23 cellular contexts compared by ENCODE assay signal in the genomic region with DNA sequence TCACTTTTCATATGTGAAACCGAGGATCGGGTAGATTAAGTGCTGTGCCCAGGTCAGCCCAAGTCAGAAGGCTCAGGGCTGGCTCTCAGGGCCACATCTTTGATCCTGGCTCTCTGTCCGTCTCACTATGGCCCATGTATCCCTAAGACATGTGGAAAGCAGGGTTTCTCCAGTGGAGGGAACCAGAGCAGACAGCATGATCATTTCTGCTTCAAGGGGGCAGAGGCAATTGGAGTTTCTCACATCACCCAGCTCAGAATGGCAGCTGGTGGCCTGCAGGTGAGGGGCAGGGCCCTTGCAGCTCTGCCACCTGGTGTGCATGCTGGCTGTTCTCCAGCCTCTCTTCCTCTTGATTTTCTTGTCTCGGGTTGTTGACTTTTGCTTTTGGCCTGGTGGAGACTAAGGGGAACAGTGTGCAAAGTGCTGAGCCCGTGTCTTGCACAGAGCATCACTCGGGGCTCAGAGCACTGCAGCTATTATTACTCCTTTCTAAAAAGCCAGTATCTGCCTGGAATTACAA. TPM values are rescaled to one million over a fixed set of nuclear protein-coding genes. Genes with fewer than 3 reads are reported as not detected.
A peak's percentile ranks its signal among the peaks of the same experiment; 100 is the strongest.
DNase-seq lines count a peak whose midpoint lies in the region; ATAC-seq, FAIRE-seq and TF ChIP-seq lines count a peak whose summit lies in the region.
"Had no signal": no experiment of that assay in that cellular context is flagged by ENCODE, and none has a peak within 500 bp of the region (broad histone marks: within the 10 kb centered on the region; RNA-seq: fewer than 3 reads in every experiment).

No MANE protein-coding gene starts in this region.

- no peak for ATAC-seq in activated T-cell treated with anti-CD3 and anti-CD28 coated beads, Interleukin-2, amount 50 U/mL, for 72 hours (replicated peaks in 1 of 2)
- no peak for ATAC-seq in GM18498 (IDR thresholded peaks at IDR 0.05; ENCODE audit: unreplicated experiment)
- ATAC-seq: T-cell had no signal

- no peaks in the 10 kb centered on the region for H3K9me3 ChIP-seq in transverse colon
- H3K9me3 ChIP-seq in CD4-positive, alpha-beta memory T cell (ENCODE audit: control insufficient read depth in 1 of 2, low read length in 2 of 2), result no peaks in the 10 kb centered on the region
- H3K9me3 ChIP-seq: colonic mucosa, testis had no signal

- no peak for FAIRE-seq in RCC 7860 (lab: Jason Lieb, UNC)
- FAIRE-seq: GM18507, kidney had no signal

- H3K27ac ChIP-seq in VCaP, result peak overlapping the region; percentile 30; the same call in 1 of the 2 replicates
- no peak overlapping the region for H3K27ac ChIP-seq in transverse colon
- H3K27ac ChIP-seq in CD4-positive, alpha-beta memory T cell (ENCODE audit: low read depth, low read length), result no peak overlapping the region
- H3K27ac ChIP-seq: colonic mucosa, testis had no signal

- no peak for TF ChIP-seq POLR2A in transverse colon (IDR thresholded peaks at IDR 0.05)

- no peaks in the 10 kb centered on the region for H3K27me3 ChIP-seq in transverse colon
- H3K27me3 ChIP-seq in CD4-positive, alpha-beta memory T cell (ENCODE audit: insufficient read depth, low read length), result no peaks in the 10 kb centered on the region
- H3K27me3 ChIP-seq: colonic mucosa, testis had no signal

- DNase-seq in activated T-cell treated with anti-CD3 and anti-CD28 coated beads, Interleukin-2, amount 50 U/mL, for 24 hours, result peak; percentile 22
- no peak for DNase-seq in activated T-cell treated with anti-CD3 and anti-CD28 coated beads, Interleukin-2, amount 50 U/mL, for 72 hours
- DNase-seq in NCI-H2029 treated with DMSO at 0.1 percent for 48 hours (lab: John Stamatoyannopoulos, UW) (peak; percentile 40), transverse colon (peak; percentile 25), RCC 7860 (ENCODE audit: low spot score) (no peak)
- no peak for DNase-seq in CD4-positive, alpha-beta memory T cell
- DNase-seq: activated naive CD4-positive, alpha-beta T cell treated with anti-CD3 and anti-CD28 coated beads, Interleukin-2, amount 10 ng/mL, durations not matched to agents 7 days and 5 days; AML-193; colonic mucosa; DMS53; GOT3; KG1; kidney; mesenchymal stem cell; NCI-H1436; NK-92 treated with Interleukin-12 subunit alpha and Interleukin-12 subunit beta, amount 100 ng/mL, for 24 hours; stimulated activated CD4-positive, alpha-beta T cell treated with anti-CD3 and anti-CD28 coated beads, Interleukin-12 subunit alpha, Interleukin-12 subunit beta, amount 100 ng/mL, for 4 hours; testis had no signal

- intact Hi-C loops in transverse colon (cut with DNase I; ENCODE audit: low total_unique reads), result no loop called here
- intact Hi-C loops in CD4-positive, alpha-beta memory T cell (cut with micrococcal nuclease), result no loop called here

- H3K4me1 ChIP-seq in transverse colon, result no peaks in the 10 kb centered on the region
- no peaks in the 10 kb centered on the region for H3K4me1 ChIP-seq in CD4-positive, alpha-beta memory T cell (ENCODE audit: insufficient read depth, low read length)
- H3K4me1 ChIP-seq: colonic mucosa, testis had no signal

- TF ChIP-seq CTCF in VCaP (conservative IDR thresholded peaks at IDR 0.05), result no peak; the same call in 1 of the 2 replicates
- peak in 1 of 5 experiments; percentile 13 for TF ChIP-seq CTCF in transverse colon (IDR thresholded peaks at IDR 0.05)

- H3K27ac Mint-ChIP-seq in activated T-cell treated with anti-CD3 and anti-CD28 coated beads, Interleukin-2, amount 50 U/mL, for 24 hours, result no peak overlapping the region
- no peak overlapping the region for H3K27ac Mint-ChIP-seq in activated T-cell treated with anti-CD3 and anti-CD28 coated beads, Interleukin-2, amount 50 U/mL, for 72 hours
- peak overlapping the region in 1 of 7 donors; percentile 63 for H3K27ac Mint-ChIP-seq in CD4-positive, alpha-beta memory T cell
- H3K27ac Mint-ChIP-seq: activated naive CD4-positive, alpha-beta T cell treated with anti-CD3 and anti-CD28 coated beads, Interleukin-2, amount 10 ng/mL, durations not matched to agents 7 days and 5 days; nephron; T-cell had no signal

- in situ Hi-C loops in transverse colon (cut with MboI; ENCODE audit: low pct_ligation_motif_present in 1 of 4, low pct_unique_long_range_greater_than_20kb in 1 of 4, low sequenced_read_pairs in 3 of 4), result loop anchor here in 2 of 4 donors (25.0 kb wide), 3 partner anchors 92 to 142 kb away; no protein-coding TSS in a partner anchor

- no peaks in the 10 kb centered on the region for H3K27me3 Mint-ChIP-seq in activated T-cell treated with anti-CD3 and anti-CD28 coated beads, Interleukin-2, amount 50 U/mL, for 24 hours
- no peaks in the 10 kb centered on the region for H3K27me3 Mint-ChIP-seq in activated T-cell treated with anti-CD3 and anti-CD28 coated beads, Interleukin-2, amount 50 U/mL, for 72 hours (ENCODE audit: low read depth)
- no peaks in the 10 kb centered on the region for H3K27me3 Mint-ChIP-seq in CD4-positive, alpha-beta memory T cell
- H3K27me3 Mint-ChIP-seq: activated naive CD4-positive, alpha-beta T cell treated with anti-CD3 and anti-CD28 coated beads, Interleukin-2, amount 10 ng/mL, durations not matched to agents 7 days and 5 days; T-cell had no signal

- H3K4me3 Mint-ChIP-seq in activated T-cell treated with anti-CD3 and anti-CD28 coated beads, Interleukin-2, amount 50 U/mL, for 24 hours, result no peak overlapping the region
- no peak overlapping the region for H3K4me3 Mint-ChIP-seq in activated T-cell treated with anti-CD3 and anti-CD28 coated beads, Interleukin-2, amount 50 U/mL, for 72 hours
- H3K4me3 Mint-ChIP-seq in CD4-positive, alpha-beta memory T cell, result no peak overlapping the region
- H3K4me3 Mint-ChIP-seq: activated naive CD4-positive, alpha-beta T cell treated with anti-CD3 and anti-CD28 coated beads, Interleukin-2, amount 10 ng/mL, durations not matched to agents 7 days and 5 days; nephron; T-cell had no signal

- TF ChIP-seq EP300 in transverse colon (IDR thresholded peaks at IDR 0.05; ENCODE audit: low read depth), result no peak

- no peaks in the 10 kb centered on the region for H3K9me3 Mint-ChIP-seq in activated T-cell treated with anti-CD3 and anti-CD28 coated beads, Interleukin-2, amount 50 U/mL, for 24 hours
- H3K9me3 Mint-ChIP-seq in activated T-cell treated with anti-CD3 and anti-CD28 coated beads, Interleukin-2, amount 50 U/mL, for 72 hours, result peaks cover 4% of the 10 kb centered on the region in 2 donors
- peaks cover 0 to 2% (median 0%) of the 10 kb centered on the region in 8 donors for H3K9me3 Mint-ChIP-seq in CD4-positive, alpha-beta memory T cell
- H3K9me3 Mint-ChIP-seq: activated naive CD4-positive, alpha-beta T cell treated with anti-CD3 and anti-CD28 coated beads, Interleukin-2, amount 10 ng/mL, durations not matched to agents 7 days and 5 days had no signal

- no peak overlapping the region for H3K4me3 ChIP-seq in transverse colon
- no peak overlapping the region for H3K4me3 ChIP-seq in CD4-positive, alpha-beta memory T cell (ENCODE audit: low read length in 2 of 2)
- H3K4me3 ChIP-seq: colonic mucosa, testis had no signal

- CTCF ChIA-PET in CD4-positive, alpha-beta memory T cell (lab: Charles Lee; ENCODE audit: partially characterized antibody), result no interaction called here

- no peaks in the 10 kb centered on the region for H3K4me1 Mint-ChIP-seq in activated T-cell treated with anti-CD3 and anti-CD28 coated beads, Interleukin-2, amount 50 U/mL, for 24 hours (ENCODE audit: low read depth)
- H3K4me1 Mint-ChIP-seq in activated T-cell treated with anti-CD3 and anti-CD28 coated beads, Interleukin-2, amount 50 U/mL, for 72 hours (ENCODE audit: low read depth), result no peaks in the 10 kb centered on the region
- peaks cover 0 to 2% (median 0%) of the 10 kb centered on the region in 4 donors for H3K4me1 Mint-ChIP-seq in CD4-positive, alpha-beta memory T cell
- H3K4me1 Mint-ChIP-seq: activated naive CD4-positive, alpha-beta T cell treated with anti-CD3 and anti-CD28 coated beads, Interleukin-2, amount 10 ng/mL, durations not matched to agents 7 days and 5 days had no signal

- H3K36me3 Mint-ChIP-seq in activated T-cell treated with anti-CD3 and anti-CD28 coated beads, Interleukin-2, amount 50 U/mL, for 24 hours (ENCODE audit: low read depth), result no peaks in the 10 kb centered on the region
- peaks cover 2 to 9% of the 10 kb centered on the region in 2 donors for H3K36me3 Mint-ChIP-seq in activated T-cell treated with anti-CD3 and anti-CD28 coated beads, Interleukin-2, amount 50 U/mL, for 72 hours (ENCODE audit: insufficient read depth in 2 of 2)
- H3K36me3 Mint-ChIP-seq in CD4-positive, alpha-beta memory T cell, result no peaks in the 10 kb centered on the region
- H3K36me3 Mint-ChIP-seq: activated naive CD4-positive, alpha-beta T cell treated with anti-CD3 and anti-CD28 coated beads, Interleukin-2, amount 10 ng/mL, durations not matched to agents 7 days and 5 days; T-cell had no signal

- 79 to 82% methylated on average over 2 to 6 of the region's 6 CpGs for WGBS in transverse colon (ENCODE audit: low coverage in 1 of 2), 2 donors

- POLR2A ChIA-PET in CD4-positive, alpha-beta memory T cell (lab: Charles Lee; ENCODE audit: partially characterized antibody), result no interaction called here

- H3K36me3 ChIP-seq in transverse colon, result no peaks in the 10 kb centered on the region
- no peaks in the 10 kb centered on the region for H3K36me3 ChIP-seq in CD4-positive, alpha-beta memory T cell (ENCODE audit: insufficient read depth, low read length)
- H3K36me3 ChIP-seq: colonic mucosa had no signal

RNA-seq across cellular contexts. Expression of a gene that starts 27.0 kb away (rescaled TPM):
- total RNA-seq in activated T-cell treated with anti-CD3 and anti-CD28 coated beads, Interleukin-2, amount 50 U/mL, for 72 hours, result 10 to 100 TPM; 46.0 to 47.2 TPM
- 100 to 1,000 TPM in 1 of 4 donors, 10 to 100 TPM in 3; 34.8 to 277 (median 60.6) TPM for total RNA-seq in transverse colon
- 10 to 100 TPM; 51.9 to 63.0 TPM for total RNA-seq in CD4-positive, alpha-beta memory T cell
- 10 to 100 TPM; 17.4 to 21.2 TPM for polyA plus RNA-seq in CD4-positive, alpha-beta memory T cell

Comparison
In these comparisons a context has a peak if more than half of its experiments do, and no peak if none do; other contexts are left out.
1. DNase-seq: peak in activated T-cell treated with anti-CD3 and anti-CD28 coated beads, Interleukin-2, amount 50 U/mL, for 24 hours (single experiment), NCI-H2029 treated with DMSO at 0.1 percent for 48 hours (single experiment) and transverse colon (single experiment); none in activated T-cell treated with anti-CD3 and anti-CD28 coated beads, Interleukin-2, amount 50 U/mL, for 72 hours (0 of 2), CD4-positive, alpha-beta memory T cell (0 of 5) and RCC 7860 (single experiment).